17 cellular contexts compared by ENCODE assay signal in the genomic region with DNA sequence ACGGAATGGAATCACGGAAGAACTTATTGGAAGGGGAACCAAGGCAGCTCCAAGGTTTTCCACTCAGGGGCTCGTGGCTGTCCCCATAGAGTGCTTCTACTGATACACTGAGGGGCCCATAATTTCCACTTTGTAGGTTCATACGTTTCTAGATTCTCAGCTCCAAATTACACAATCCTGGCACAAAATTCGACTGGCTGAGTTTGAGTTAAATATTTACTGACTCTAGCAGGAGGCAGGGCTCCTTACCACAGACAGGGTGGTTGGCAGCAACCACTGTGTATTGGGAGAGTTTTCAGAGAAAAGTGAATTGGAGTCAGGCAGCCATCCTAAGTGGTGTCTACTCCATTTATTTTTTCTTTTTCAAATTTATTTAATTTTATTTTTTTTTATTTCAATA. TPM values are rescaled to one million over a fixed set of nuclear protein-coding genes. Genes with fewer than 3 reads are reported as not detected.
DNase-seq lines count a peak whose midpoint lies in the region; ATAC-seq and TF ChIP-seq lines count a peak whose summit lies in the region.
"Had no signal": no experiment of that assay in that cellular context is flagged by ENCODE, and none has a peak within 500 bp of the region (broad histone marks: within the 10 kb centered on the region; RNA-seq: fewer than 3 reads in every experiment).

No MANE protein-coding gene starts in this region.

- H3K4me3 Mint-ChIP-seq in GM23338, result no peak overlapping the region
- H3K4me3 Mint-ChIP-seq: B cell had no signal

- H3K27me3 ChIP-seq in GM23338 (ENCODE audit: insufficient read depth) (no peaks in the 10 kb centered on the region), stomach smooth muscle (ENCODE audit: control insufficient read depth in 1 of 2, insufficient read depth in 2 of 2, low read length in 2 of 2) (no peaks in the 10 kb centered on the region), Karpas-422 (ENCODE audit: low read length) (no peaks in the 10 kb centered on the region)

- no peaks in the 10 kb centered on the region for H3K36me3 ChIP-seq in GM23338 (ENCODE audit: insufficient read depth)
- H3K36me3 ChIP-seq in stomach smooth muscle (ENCODE audit: control insufficient read depth in 2 of 2, insufficient read depth in 2 of 2, low read length in 2 of 2), result no peaks in the 10 kb centered on the region
- no peaks in the 10 kb centered on the region for H3K36me3 ChIP-seq in Karpas-422 (ENCODE audit: insufficient read depth, low read length)
- H3K36me3 ChIP-seq: HAP-1 had no signal

- no peak for ATAC-seq in GM23338
- peak; percentile 95 for ATAC-seq in left lobe of liver
- no peak for ATAC-seq in GM21717 (IDR thresholded peaks at IDR 0.05; ENCODE audit: unreplicated experiment)

- H3K4me2 ChIP-seq in GM23338 (no peak overlapping the region), Karpas-422 (ENCODE audit: low read depth, low read length, poor library complexity, severe bottlenecking) (no peak overlapping the region)
- H3K4me2 ChIP-seq: SK-N-SH had no signal

- H3K9me3 Mint-ChIP-seq in GM23338, result peaks cover 4% of the 10 kb centered on the region

- H3K9me3 ChIP-seq in stomach smooth muscle (ENCODE audit: control insufficient read depth in 2 of 2, low read length in 2 of 2) (no peaks in the 10 kb centered on the region), Karpas-422 (ENCODE audit: low read length) (no peaks in the 10 kb centered on the region)
- H3K9me3 ChIP-seq: HAP-1, SK-N-SH had no signal

- peaks cover 5% of the 10 kb centered on the region; the same call in 1 of the 2 replicates for H3K4me1 ChIP-seq in GM23338 (ENCODE audit: insufficient read depth)
- peaks cover 26% of the 10 kb centered on the region for H3K4me1 ChIP-seq in stomach smooth muscle (ENCODE audit: control insufficient read depth, insufficient read depth, low read length)
- no peaks in the 10 kb centered on the region for H3K4me1 ChIP-seq in Karpas-422 (ENCODE audit: low read length)
- H3K4me1 ChIP-seq: HAP-1 had no signal

- peaks cover 3% of the 10 kb centered on the region for H3K27me3 Mint-ChIP-seq in GM23338 (ENCODE audit: insufficient read depth, low read depth, poor library complexity)

- no peaks in the 10 kb centered on the region for H3F3A ChIP-seq in GM23338 (replicated peaks; ENCODE audit: low read depth)

- DNase-seq in GM23338 (ENCODE audit: low spot score) (no peak), epithelial cell of proximal tubule (ENCODE audit: low read depth) (peak; percentile 47), left lobe of liver (ENCODE audit: low spot score) (peak; percentile 70), head of caudate nucleus (no peak), Karpas-422 (no peak)
- DNase-seq: DND-41, NCI-H1105, NCI-H1694 treated with DMSO at 0.1 percent for 48 hours, NCI-H510A, NCI-H774, SHP77 treated with DMSO at 0.1 percent for 48 hours, SK-N-SH had no signal

- 0 out of 3 replicates have a peak, but pooled peaks cover 3% of the 10 kb centered on the region for H3K36me3 Mint-ChIP-seq in GM23338 (ENCODE audit: low read depth)

- TF ChIP-seq CTCF in GM23338 (conservative IDR thresholded peaks at IDR 0.05; ENCODE audit: low read depth in 2 of 2) (no peak), epithelial cell of proximal tubule (conservative IDR thresholded peaks at IDR 0.05; ENCODE audit: low read depth, low read length) (no peak)

- no peak overlapping the region for H3K27ac ChIP-seq in GM23338 (ENCODE audit: low read depth)
- peak overlapping the region; percentile 19 for H3K27ac ChIP-seq in stomach smooth muscle (ENCODE audit: low read length)
- H3K27ac ChIP-seq in Karpas-422 (ENCODE audit: low read length), result no peak overlapping the region
- H3K27ac ChIP-seq: HL-60 had no signal

- H3K9ac ChIP-seq in stomach smooth muscle (ENCODE audit: low read length in 2 of 2) (no peak overlapping the region), Karpas-422 (ENCODE audit: low read length) (no peak overlapping the region)
- H3K9ac ChIP-seq: SK-N-SH had no signal

- intact Hi-C loops in head of caudate nucleus (cut with DNase I), result no loop called here

- no peak overlapping the region for H3K27ac Mint-ChIP-seq in GM23338
- H3K27ac Mint-ChIP-seq: B cell had no signal

- no peaks in the 10 kb centered on the region for H4K20me1 ChIP-seq in GM23338 (replicated peaks; ENCODE audit: insufficient read depth)
- H4K20me1 ChIP-seq in Karpas-422 (ENCODE audit: insufficient read depth, low read depth, low read length), result no peaks in the 10 kb centered on the region

- H3K4me3 ChIP-seq in GM23338 (no peak overlapping the region), epithelial cell of proximal tubule (ENCODE audit: low read depth, low read length) (no peak overlapping the region), stomach smooth muscle (ENCODE audit: low read length in 2 of 2) (no peak overlapping the region), Karpas-422 (ENCODE audit: low read length) (no peak overlapping the region)
- H3K4me3 ChIP-seq: HAP-1 had no signal

- H3K79me2 ChIP-seq in GM23338 (replicated peaks; ENCODE audit: insufficient read depth) (no peaks in the 10 kb centered on the region), Karpas-422 (ENCODE audit: low read length) (no peaks in the 10 kb centered on the region)

- no peaks in the 10 kb centered on the region; the same call in 1 of the 2 replicates for H3K9me2 ChIP-seq in GM23338 (ENCODE audit: insufficient read depth)
- H3K9me2 ChIP-seq in Karpas-422 (replicated peaks; ENCODE audit: insufficient read depth, low read length), result no peaks in the 10 kb centered on the region
- H3K9me2 ChIP-seq: SK-N-SH had no signal

- peaks cover 10% of the 10 kb centered on the region; the same call in 2 of the 3 replicates for H3K4me1 Mint-ChIP-seq in GM23338
- H3K4me1 Mint-ChIP-seq: B cell had no signal

- H2AFZ ChIP-seq in GM23338 (peak overlapping the region; percentile 34; the same call in 1 of the 2 replicates), Karpas-422 (ENCODE audit: low read length) (no peak overlapping the region)

TF ChIP-seq in GM23338, 12 proteins besides CTCF, POLR2A, EP300 and RAD21:
- no peak for TF ChIP-seq ETS1 (IDR thresholded peaks at IDR 0.05)

RNA-seq across cellular contexts. Expression of gene SEC61G, which starts 55.4 kb away (rescaled TPM):
- 350 and 503 TPM in 2 replicates for total RNA-seq in GM23338 (2014; rRNA removed; shearing (Covaris generic))
- 483 and 497 TPM in 2 replicates for polyA plus RNA-seq in GM23338 (2016; fragmentation: Nextera tagmentation; extraction: Ambion mirVana)
- total RNA-seq in epithelial cell of proximal tubule (295 and 716 TPM in 2 replicates), left lobe of liver (57.8 TPM)
- total RNA-seq in Karpas-422 (2014; rRNA removed; shearing (Covaris generic); ENCODE audit: low replicate concordance), result 76.8 and 179 TPM in 2 replicates

Comparison
In these comparisons a context has a peak if more than half of its experiments do, and no peak if none do; other contexts are left out.
1. DNase-seq: peak in epithelial cell of proximal tubule (single experiment) and left lobe of liver (single experiment); none in GM23338 (single experiment), head of caudate nucleus (0 of 42) and Karpas-422 (single experiment).